In the genomic region with DNA sequence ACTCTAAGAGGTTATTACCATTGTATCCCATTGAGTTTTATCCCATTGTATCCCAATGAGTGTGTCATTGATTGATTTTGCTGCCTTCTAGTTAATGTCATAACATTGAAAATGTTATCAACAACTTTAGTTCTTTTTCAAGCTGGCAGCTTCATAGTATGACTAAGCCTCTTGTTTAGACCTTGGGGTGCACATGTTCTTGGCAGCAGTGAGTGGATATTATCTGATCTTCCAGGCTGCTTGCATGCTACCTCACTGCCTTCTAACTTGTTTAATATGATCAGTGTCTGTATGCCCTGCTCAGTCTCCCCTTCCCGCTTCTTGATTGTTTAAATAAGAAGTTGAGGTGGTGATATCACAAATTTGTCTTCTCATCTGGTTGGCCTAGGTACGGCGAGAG, we compare ENCODE assay signal across 18 cellular contexts. TPM values are rescaled to one million over a fixed set of nuclear protein-coding genes. Genes with fewer than 3 reads are reported as not detected.
DNase-seq lines count a peak whose midpoint lies in the region; ATAC-seq and TF ChIP-seq lines count a peak whose summit lies in the region.
"Had no signal": no experiment of that assay in that cellular context is flagged by ENCODE, and none has a peak within 500 bp of the region (broad histone marks: within the 10 kb centered on the region; RNA-seq: fewer than 3 reads in every experiment).

No MANE protein-coding gene starts in this region.

- no peaks in the 10 kb centered on the region for H3K79me2 ChIP-seq in GM23248 (ENCODE audit: insufficient read depth)

- in situ Hi-C loops in GM23248 (cut with MboI) (no loop called here), gastrocnemius medialis (cut with MboI; ENCODE audit: low sequenced_read_pairs in 4 of 4) (loop anchor here in 2 of 4 donors (25.0 kb wide), 1 partner anchor 338 kb away; a partner anchor contains a TSS)

- H3K9me3 ChIP-seq in GM23248 (ENCODE audit: low read depth) = peaks cover 11% of the 10 kb centered on the region
- peaks cover 0 to 10% (median 0%) of the 10 kb centered on the region in 3 donors for H3K9me3 ChIP-seq in adrenal gland (replicated peaks in 1 of 3)
- no peaks in the 10 kb centered on the region for H3K9me3 ChIP-seq in gastrocnemius medialis
- H3K9me3 ChIP-seq: testis had no signal

- 0 out of 2 replicates have a peak, but pooled peaks cover 4% of the 10 kb centered on the region for H3F3A ChIP-seq in GM23248 (ENCODE audit: insufficient read depth)

- intact Hi-C loops in adrenal gland (cut with DNase I) (no loop called here), gastrocnemius medialis (cut with DNase I; ENCODE audit: low total_unique reads) (no loop called here)

- DNase-seq in GM23248 (peak; percentile 48), adrenal gland (peak; percentile 47 to 88 (median 78)), fibroblast of gingiva (ENCODE audit: low read depth) (peak; percentile 36), gastrocnemius medialis (no peak), activated T-cell treated with anti-CD3 and anti-CD28 coated beads for 4 hours (no peak), NCI-H1105 (lab: John Stamatoyannopoulos, UW) (no peak)
- DNase-seq: activated CD4-positive, alpha-beta memory T cell treated with anti-CD3 and anti-CD28 coated beads, Interleukin-2, amount 10 ng/mL, durations not matched to agents 7 days and 5 days; activated naive CD4-positive, alpha-beta T cell treated with anti-CD3 and anti-CD28 coated beads for 36 hours; activated T-cell treated with anti-CD3 and anti-CD28 coated beads, Interleukin-2, amount 50 U/mL, for 24 hours; DMS79; heart left ventricle; mucosa of descending colon; NCI-H1105 treated with DMSO at 0.1 percent for 48 hours; NCI-H2171 treated with DMSO at 0.1 percent for 48 hours; NCI-H82; PC-3; testis had no signal

- TF ChIP-seq POLR2A in adrenal gland (IDR thresholded peaks at IDR 0.05) (peak in 1 of 2 donors; percentile 49), gastrocnemius medialis (IDR thresholded peaks at IDR 0.05) (no peak)

- no peak overlapping the region for H3K9ac ChIP-seq in GM23248

- ATAC-seq in gastrocnemius medialis = peak; percentile 24 to 47
- ATAC-seq in GM18870 (IDR thresholded peaks at IDR 0.05; ENCODE audit: unreplicated experiment) = no peak
- ATAC-seq: mucosa of descending colon, PC-3 had no signal

- TF ChIP-seq CTCF in adrenal gland (IDR thresholded peaks at IDR 0.05) (no peak), gastrocnemius medialis (IDR thresholded peaks at IDR 0.05 in 4 of 5, conservative IDR thresholded peaks at IDR 0.05 in 1 of 5) (no peak)

- H3K27ac ChIP-seq in GM23248 = no peak overlapping the region
- H3K27ac ChIP-seq in adrenal gland = peak overlapping the region in 4 of 5 donors; percentile 42 to 57 (median 49)
- no peak overlapping the region for H3K27ac ChIP-seq in gastrocnemius medialis
- H3K27ac ChIP-seq: heart left ventricle, testis had no signal

- H3K4me2 ChIP-seq in GM23248 (ENCODE audit: unreplicated experiment) = no peak overlapping the region

- H3K4me1 ChIP-seq in GM23248 (ENCODE audit: insufficient read depth) (no peaks in the 10 kb centered on the region), adrenal gland (replicated peaks in 1 of 2) (peaks cover 12 to 13% of the 10 kb centered on the region in 2 donors), gastrocnemius medialis (no peaks in the 10 kb centered on the region)
- H3K4me1 ChIP-seq: testis had no signal

- H4K20me1 ChIP-seq in GM23248 (ENCODE audit: insufficient read depth) = no peaks in the 10 kb centered on the region

- H3K4me3 ChIP-seq in GM23248 (no peak overlapping the region), adrenal gland (no peak overlapping the region), gastrocnemius medialis (no peak overlapping the region)
- H3K4me3 ChIP-seq: heart left ventricle, mucosa of descending colon, testis had no signal

- H2AFZ ChIP-seq in GM23248 = no peak overlapping the region

- WGBS in GM23248 (ENCODE audit: low coverage in 1 of 2, low lambda C conversion rate in 2 of 2, missing lambda C conversion rate in 2 of 2), 2 experiments = 95 to 99% methylated on average over 3 of the region's 3 CpGs
- 42 to 53% (median 50%) methylated on average over 3 of the region's 3 CpGs for WGBS in adrenal gland, 4 donors

- H3K27me3 ChIP-seq in GM23248 (replicated peaks; ENCODE audit: insufficient read depth) = no peaks in the 10 kb centered on the region
- H3K27me3 ChIP-seq in adrenal gland = no peaks in the 10 kb centered on the region
- H3K27me3 ChIP-seq in gastrocnemius medialis = no peaks in the 10 kb centered on the region
- H3K27me3 ChIP-seq: heart left ventricle, testis had no signal

- H3K9me2 ChIP-seq in GM23248 (ENCODE audit: insufficient read depth) = no peaks in the 10 kb centered on the region

- peaks cover 36% of the 10 kb centered on the region for H3K36me3 ChIP-seq in GM23248 (ENCODE audit: low read depth)
- H3K36me3 ChIP-seq in adrenal gland (replicated peaks in 1 of 2) = peaks cover 0 to 12% of the 10 kb centered on the region in 2 donors
- peaks cover 0 to 47% of the 10 kb centered on the region in 2 donors for H3K36me3 ChIP-seq in gastrocnemius medialis

RNA-seq across cellular contexts. Expression of a gene that starts 24.6 kb away (rescaled TPM):
- total RNA-seq in GM23248 (2014; rRNA removed; shearing (Covaris generic)) = 23.8 and 47.0 TPM in 2 replicates
- polyA plus RNA-seq in GM23248 (2016; fragmentation: Nextera tagmentation; extraction: Ambion mirVana) (67.2 and 67.7 TPM in 2 replicates), adrenal gland (10 to 100 TPM; 37.9 to 68.1 (median 57.0) TPM)
- total RNA-seq in adrenal gland (10 to 100 TPM; 17.3 to 72.0 (median 53.5) TPM), gastrocnemius medialis (10 to 100 TPM; 20.5 to 33.7 (median 24.2) TPM)

Comparison
In these comparisons a context has a peak if more than half of its experiments do, and no peak if none do; other contexts are left out.
1. DNase-seq: peak in GM23248 (single experiment), adrenal gland (7 of 7) and fibroblast of gingiva (single experiment); none in gastrocnemius medialis (0 of 2), activated T-cell treated with anti-CD3 and anti-CD28 coated beads for 4 hours (single experiment) and NCI-H1105 (single experiment).
2. H3K27ac ChIP-seq: peak in adrenal gland (4 of 5); none in GM23248 (single experiment) and gastrocnemius medialis (0 of 4).